26 cellular contexts compared by ENCODE assay signal in the genomic region with DNA sequence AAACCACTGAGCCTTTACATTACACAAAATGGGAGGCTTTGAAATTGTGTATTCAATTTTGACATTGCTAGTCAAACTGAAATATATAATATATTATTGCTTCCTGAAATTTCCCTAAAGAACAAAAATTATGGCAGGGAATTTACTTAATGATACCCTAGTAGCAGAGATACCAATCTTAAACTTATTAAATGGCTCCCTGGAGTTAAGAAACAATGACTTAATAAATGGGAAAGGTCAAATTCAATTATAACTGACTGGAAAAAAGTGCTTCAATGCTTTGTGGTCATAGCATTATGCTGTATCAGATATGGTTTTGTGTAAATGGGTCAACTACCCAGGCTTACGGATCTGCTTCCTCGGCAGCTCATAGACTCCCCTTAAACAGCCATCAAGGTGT.
"Had no signal": no experiment of that assay in that cellular context is flagged by ENCODE, and none has a peak within 500 bp of the region (broad histone marks: within the 10 kb centered on the region; RNA-seq: fewer than 3 reads in every experiment).

No MANE protein-coding gene starts in this region.

- ATAC-seq: activated CD8-positive, alpha-beta T cell treated with anti-CD3 and anti-CD28 coated beads for 36 hours; activated naive CD8-positive, alpha-beta T cell treated with anti-CD3 and anti-CD28 coated beads, Interleukin-2, amount 50 U/mL, for 24 hours; activated T-cell treated with anti-CD3 and anti-CD28 coated beads, Interleukin-2, amount 50 U/mL, for 4 hours; activated T-cell treated with anti-CD3 and anti-CD28 coated beads, Interleukin-2, amount 50 U/mL, for 72 hours; activated T-helper 17 cell treated with anti-CD3 and anti-CD28 coated beads, Interleukin-2, amount 50 U/mL, for 72 hours had no signal

- DNase-seq: activated B cell treated with CpG ODN at 0.5 μM for 24 hours; activated CD4-positive, alpha-beta memory T cell treated with anti-CD3 and anti-CD28 coated beads for 36 hours; activated CD4-positive, alpha-beta T cell treated with anti-CD3 and anti-CD28 coated beads for 4 hours; activated CD4-positive, alpha-beta T cell treated with anti-CD3 and anti-CD28 coated beads, Interleukin-2, amount 10 ng/mL, durations not matched to agents 24 days and 14 days; activated CD4-positive, alpha-beta T cell treated with anti-CD3 and anti-CD28 coated beads, Interleukin-2, amount 50 U/mL, for 1 hour; activated CD4-positive, alpha-beta T cell treated with anti-CD3 and anti-CD28 coated beads, Interleukin-2, amount 50 U/mL, for 4 hours; activated CD4-positive, CD25-positive, alpha-beta regulatory T cell treated with anti-CD3 and anti-CD28 coated beads, Interleukin-2, amount 50 U/mL, for 72 hours; activated CD8-positive, alpha-beta memory T cell treated with anti-CD3 and anti-CD28 coated beads, Interleukin-2, amount 50 U/mL, for 4 hours; activated CD8-positive, alpha-beta T cell treated with anti-CD3 and anti-CD28 coated beads for 36 hours; activated effector memory CD4-positive, alpha-beta T cell treated with anti-CD3 and anti-CD28 coated beads, Interleukin-2, amount 50 U/mL, for 16 hours; activated gamma-delta T cell treated with Interleukin-2 at 50 U/mL for 16 hours; activated naive CD4-positive, alpha-beta T cell; activated naive CD4-positive, alpha-beta T cell treated with anti-CD3 and anti-CD28 coated beads for 36 hours; activated naive CD8-positive, alpha-beta T cell treated with anti-CD3 and anti-CD28 coated beads, Interleukin-2, amount 10 ng/mL, durations not matched to agents 7 days and 5 days; activated naive CD8-positive, alpha-beta T cell treated with anti-CD3 and anti-CD28 coated beads, Interleukin-2, amount 50 U/mL, for 24 hours; activated T-cell treated with anti-CD3 and anti-CD28 coated beads for 4 hours; activated T-cell treated with anti-CD3 and anti-CD28 coated beads, Interleukin-2, amount 50 U/mL, for 1 hour; activated T-cell treated with anti-CD3 and anti-CD28 coated beads, Interleukin-2, amount 50 U/mL, for 4 hours; activated T-cell treated with anti-CD3 and anti-CD28 coated beads, Interleukin-2, amount 50 U/mL, for 72 hours; amygdala; anterior cingulate cortex; caudate nucleus; T-helper 1 cell; T-helper 2 cell; T-helper 9 cell had no signal
